ENCODE assay signal across 1 cellular context in genomic region chr1:151158751-151159251, GRCh38.
A peak's percentile ranks its signal among the peaks of the same experiment; 100 is the strongest.
TF ChIP-seq lines count a peak whose summit lies in the region.

No MANE protein-coding gene starts in this region.

TF ChIP-seq in K562, 482 proteins besides CTCF, POLR2A, EP300 and RAD21:
- TF ChIP-seq ZBTB33 (CRISPR knock-in tag; IDR thresholded peaks at IDR 0.05) (peak; percentile 40; the same call in 1 of the 2 replicates), MAX (CRISPR knock-in tag; IDR thresholded peaks at IDR 0.05) (peak; percentile 32; the same call in 1 of the 2 replicates), MCM7 (IDR thresholded peaks at IDR 0.05) (no peak), MCM3 (IDR thresholded peaks at IDR 0.05) (no peak), ZMIZ1 (IDR thresholded peaks at IDR 0.05; ENCODE audit: low read depth in 2 of 2, low read length in 2 of 2) (no peak), SLC30A9 (CRISPR knock-in tag; IDR thresholded peaks at IDR 0.05) (no peak), TARDBP (IDR thresholded peaks at IDR 0.05) (no peak), STAT5B (CRISPR knock-in tag; IDR thresholded peaks at IDR 0.05) (no peak), TAF1 (IDR thresholded peaks at IDR 0.05; ENCODE audit: control insufficient read depth, extremely low read depth, insufficient read depth, low read length, severe bottlenecking) (no peak), NCOA1 (IDR thresholded peaks at IDR 0.05; ENCODE audit: low read depth) (no peak), ZNF408 (CRISPR knock-in tag; IDR thresholded peaks at IDR 0.05; ENCODE audit: low read depth) (no peak), HMGN3 (IDR thresholded peaks at IDR 0.05; ENCODE audit: borderline replicate concordance, extremely low read depth, insufficient read length, low read depth, low read length) (no peak), TGIF2 (CRISPR knock-in tag; IDR thresholded peaks at IDR 0.05) (no peak), NR1H2 (CRISPR knock-in tag; IDR thresholded peaks at IDR 0.05) (no peak), USF2 (CRISPR knock-in tag; IDR thresholded peaks at IDR 0.05) (no peak), POLR2G (IDR thresholded peaks at IDR 0.05; ENCODE audit: low read depth, low read length) (0 out of 2 replicates have a peak, but pooled peaks have one; percentile 22), IRF1 (CRISPR knock-in tag; IDR thresholded peaks at IDR 0.05; ENCODE audit: borderline replicate concordance) (no peak), NCOA4 (IDR thresholded peaks at IDR 0.05; ENCODE audit: partially characterized antibody) (no peak)
